In genomic region chr7:135519233-135519688, GRCh38 we compare ENCODE assay signal across 15 cellular contexts. TPM values are rescaled to one million over a fixed set of nuclear protein-coding genes. Genes with fewer than 3 reads are reported as not detected.
DNase-seq lines count a peak whose midpoint lies in the region; ATAC-seq, FAIRE-seq and TF ChIP-seq lines count a peak whose summit lies in the region.
"Had no signal": no experiment of that assay in that cellular context is flagged by ENCODE, and none has a peak within 500 bp of the region (broad histone marks: within the 10 kb centered on the region; RNA-seq: fewer than 3 reads in every experiment).

No MANE protein-coding gene starts in this region.

- BruUV-seq in HepG2 (replicated peaks; lab: Mats Ljungman, UMichigan): no TSS peak

- TF ChIP-seq RAD21 in HepG2 (CRISPR knock-in tag; IDR thresholded peaks at IDR 0.05): no peak

- ATAC-seq in HepG2: peak; percentile 62
- peak; percentile 37 for ATAC-seq in upper lobe of right lung
- ATAC-seq in GM21423 (IDR thresholded peaks at IDR 0.05; ENCODE audit: unreplicated experiment): no peak

- CTCF ChIA-PET in HepG2 (lab: Yijun Ruan, JAX; ENCODE audit: low intra/inter-chr PET ratio, low total read pairs): no interaction called here

- H3K27ac ChIP-seq in HepG2 (ENCODE audit: extremely low read length, insufficient read depth, low read length) (no peak overlapping the region), upper lobe of right lung (no peak overlapping the region)
- H3K27ac ChIP-seq: GM23248, KMS-11, SJCRH30 had no signal

- peaks cover 23% of the 10 kb centered on the region for H3K4me1 ChIP-seq in HepG2 (ENCODE audit: insufficient read depth, low read length)
- no peaks in the 10 kb centered on the region for H3K4me1 ChIP-seq in upper lobe of right lung
- H3K4me1 ChIP-seq: SJCRH30 had no signal

- TF ChIP-seq POLR2A in HepG2 (IDR thresholded peaks at IDR 0.05; ENCODE audit: insufficient read depth in 1 of 2, low read depth in 2 of 2, low read length in 2 of 2): no peak

- H3K27me3 ChIP-seq in HepG2 (ENCODE audit: control insufficient read depth in 1 of 2, insufficient read depth in 2 of 2, low read length in 2 of 2): no peaks in the 10 kb centered on the region
- H3K27me3 ChIP-seq in upper lobe of right lung: no peaks in the 10 kb centered on the region
- H3K27me3 ChIP-seq: SJCRH30 had no signal

- peak overlapping the region; percentile 46 for H3K4me2 ChIP-seq in HepG2 (ENCODE audit: low read depth, low read length)
- H3K4me2 ChIP-seq: KMS-11 had no signal

- H3K36me3 ChIP-seq in HepG2 (replicated peaks in 1 of 2; ENCODE audit: control insufficient read depth in 1 of 2, insufficient read depth in 2 of 2, low read length in 2 of 2) (no peaks in the 10 kb centered on the region), upper lobe of right lung (no peaks in the 10 kb centered on the region)
- H3K36me3 ChIP-seq: SJCRH30 had no signal

- FAIRE-seq in HepG2 (lab: Jason Lieb, UNC): no peak
- FAIRE-seq: G401.6 had no signal

- DNase-seq in NCI-H2227 treated with DMSO at 0.1 percent for 48 hours (lab: John Stamatoyannopoulos, UW) (peak; percentile 80), dermis blood vessel endothelial cell (peak; percentile 82), HepG2 (ENCODE audit: low spot score) (no peak), upper lobe of right lung (no peak), NK-92 (lab: John Stamatoyannopoulos, UW; ENCODE audit: unreplicated experiment) (no peak)
- no peak for DNase-seq in activated CD4-positive, alpha-beta T cell treated with anti-CD3 and anti-CD28 coated beads, Interleukin-2, amount 50 U/mL, for 1 hour
- DNase-seq: GM23248, MV-4-11, NCI-H1694 treated with DMSO at 0.1 percent for 48 hours, NCI-H510A treated with DMSO at 0.1 percent for 48 hours, NCI-H82, SJCRH30 had no signal

- no peaks in the 10 kb centered on the region for H3K79me2 ChIP-seq in HepG2 (ENCODE audit: insufficient read depth, low read length)

- TF ChIP-seq CTCF in HepG2 (CRISPR knock-in tag; IDR thresholded peaks at IDR 0.05) (no peak), upper lobe of right lung (IDR thresholded peaks at IDR 0.05) (no peak)

- POLR2A ChIA-PET in HepG2 (lab: Yijun Ruan, JAX): no interaction called here

- no peaks in the 10 kb centered on the region for H3K9me3 ChIP-seq in HepG2 (ENCODE audit: low read length)
- H3K9me3 ChIP-seq in upper lobe of right lung: no peaks in the 10 kb centered on the region
- H3K9me3 ChIP-seq: SJCRH30 had no signal

- no peak overlapping the region for H3K9ac ChIP-seq in HepG2 (ENCODE audit: insufficient read depth, low read depth, low read length)
- H3K9ac ChIP-seq: GM23248, KMS-11 had no signal

- no peaks in the 10 kb centered on the region for H4K20me1 ChIP-seq in HepG2 (ENCODE audit: insufficient read depth, low read length)

- intact Hi-C loops in HepG2 (cut with micrococcal nuclease; ENCODE audit: unreplicated experiment) (no loop called here), upper lobe of right lung (cut with DNase I) (no loop called here)

- in situ Hi-C loops in HepG2 (cut with HindIII; ENCODE audit: extremely low pct_ligation_motif_present, low pct_unique_long_range_greater_than_20kb): no loop called here

- TF ChIP-seq EP300 in HepG2 (IDR thresholded peaks at IDR 0.05; ENCODE audit: low read depth in 2 of 2, low read length in 2 of 2): no peak
- TF ChIP-seq EP300 in HepG2 (CRISPR knock-in tag; IDR thresholded peaks at IDR 0.05; ENCODE audit: borderline replicate concordance): no peak

- H2AFZ ChIP-seq in HepG2 (ENCODE audit: low read length): no peak overlapping the region
- H2AFZ ChIP-seq: GM23248 had no signal

- H3K4me3 ChIP-seq in HepG2 (replicated peaks in 1 of 3; ENCODE audit: insufficient read depth in 1 of 3, low read depth in 2 of 3, low read length in 3 of 3): no peak overlapping the region; a peak in 1 of 6 replicates
- H3K4me3 ChIP-seq in upper lobe of right lung: no peak overlapping the region
- H3K4me3 ChIP-seq: GM23248, SJCRH30 had no signal

TF ChIP-seq in HepG2, 621 proteins besides CTCF, POLR2A, EP300 and RAD21:
- no peak for TF ChIP-seq SATB2 (CRISPR knock-in tag; IDR thresholded peaks at IDR 0.05)
- no peak for TF ChIP-seq NONO (IDR thresholded peaks at IDR 0.05)
- no peak for TF ChIP-seq NONO (CRISPR knock-in tag; conservative IDR thresholded peaks at IDR 0.05)
- no peak for TF ChIP-seq NPAS2 (CRISPR knock-in tag; IDR thresholded peaks at IDR 0.05; ENCODE audit: borderline replicate concordance)
- peak; percentile 44; the same call in 1 of the 2 replicates for TF ChIP-seq RARA (CRISPR knock-in tag; IDR thresholded peaks at IDR 0.05)

RNA-seq across cellular contexts. Expression of gene CNOT4, which starts 9.4 kb away (rescaled TPM):
- 4.8 and 6.7 TPM in 2 replicates for total RNA-seq in dermis blood vessel endothelial cell
- total RNA-seq in HepG2 (2016; rRNA removed; fragmentation: Illumina TruSeq; extraction: Trizol): 7.4 and 11.5 TPM in 2 replicates
- 2.7 and 3.3 TPM in 2 replicates for total RNA-seq in HepG2 (2016; cell fraction: cytosol; rRNA removed; fragmentation: Illumina TruSeq; extraction: Trizol; ENCODE audit: low read depth)
- 6.5 and 9.3 TPM in 2 replicates for total RNA-seq in HepG2 (2016; cell fraction: insoluble cytoplasmic fraction; rRNA removed; fragmentation: Illumina TruSeq; extraction: Trizol)
- total RNA-seq in HepG2 (2016; cell fraction: membrane; rRNA removed; fragmentation: Illumina TruSeq; extraction: Trizol): 6.5 and 6.8 TPM in 2 replicates
- total RNA-seq in HepG2 (2016; cell fraction: nucleus; rRNA removed; fragmentation: Illumina TruSeq; extraction: Trizol): 15.9 and 18.5 TPM in 2 replicates
- 7.6 and 8.4 TPM in 2 replicates for polyA plus RNA-seq in HepG2 (2011; rRNA removed)
- 4.1 and 5.8 TPM in 2 replicates for polyA plus RNA-seq in HepG2 (2011; cell fraction: cytosol; rRNA removed)
- polyA plus RNA-seq in HepG2 (2011; cell fraction: nucleus; rRNA removed): 6.9 and 7.2 TPM in 2 replicates
- 6.3 and 7.7 TPM in 2 replicates for polyA plus RNA-seq in HepG2 (2012)
- polyA plus RNA-seq in HepG2 (2016; cell fraction: cytosol; fragmentation: Illumina TruSeq; extraction: Trizol; ENCODE audit: low read depth): 1.2 and 1.4 TPM in 2 replicates
- polyA plus RNA-seq in HepG2 (2016; cell fraction: insoluble cytoplasmic fraction; fragmentation: Illumina TruSeq; extraction: Trizol; ENCODE audit: low read depth): 9.6 and 10.8 TPM in 2 replicates
- 2.7 and 3.8 TPM in 2 replicates for polyA plus RNA-seq in HepG2 (2016; cell fraction: membrane; fragmentation: Illumina TruSeq; extraction: Trizol; ENCODE audit: low read depth)
- 9.5 and 10.3 TPM in 2 replicates for polyA plus RNA-seq in HepG2 (2016; cell fraction: nucleus; fragmentation: Illumina TruSeq; extraction: Trizol; ENCODE audit: insufficient read depth, low read depth)
- 16.7 and 23.5 TPM in 2 replicates for polyA minus RNA-seq in HepG2 (2011; rRNA and poly(A)+ RNA removed; ENCODE audit: low replicate concordance)
- 7.1 and 8.0 TPM in 2 replicates for polyA minus RNA-seq in HepG2 (2011; cell fraction: cytosol; rRNA and poly(A)+ RNA removed)
- 43.4 and 52.3 TPM in 2 replicates for polyA minus RNA-seq in HepG2 (2011; cell fraction: nucleus; rRNA and poly(A)+ RNA removed)
- total RNA-seq in upper lobe of right lung: 25.8 TPM

RNA-seq across cellular contexts. Expression of gene NUP205, which starts 38.5 kb away (rescaled TPM):
- total RNA-seq in dermis blood vessel endothelial cell (50.2 and 74.1 TPM in 2 replicates), HepG2 (2016; rRNA removed; fragmentation: Illumina TruSeq; extraction: Trizol) (87.2 and 123 TPM in 2 replicates), upper lobe of right lung (34.3 TPM)
- 17.6 and 18.9 TPM in 2 replicates for total RNA-seq in HepG2 (2016; cell fraction: cytosol; rRNA removed; fragmentation: Illumina TruSeq; extraction: Trizol; ENCODE audit: low read depth)
- total RNA-seq in HepG2 (2016; cell fraction: insoluble cytoplasmic fraction; rRNA removed; fragmentation: Illumina TruSeq; extraction: Trizol): 87.4 and 114 TPM in 2 replicates
- total RNA-seq in HepG2 (2016; cell fraction: membrane; rRNA removed; fragmentation: Illumina TruSeq; extraction: Trizol): 27.1 and 31.8 TPM in 2 replicates
- total RNA-seq in HepG2 (2016; cell fraction: nucleus; rRNA removed; fragmentation: Illumina TruSeq; extraction: Trizol): 81.3 and 84.2 TPM in 2 replicates
- 31.2 and 46.2 TPM in 2 replicates for polyA plus RNA-seq in HepG2 (2011; rRNA removed)
- 25.5 and 29.0 TPM in 2 replicates for polyA plus RNA-seq in HepG2 (2011; cell fraction: cytosol; rRNA removed)
- polyA plus RNA-seq in HepG2 (2011; cell fraction: nucleus; rRNA removed): 31.8 and 35.5 TPM in 2 replicates
- 23.8 and 29.2 TPM in 2 replicates for polyA plus RNA-seq in HepG2 (2012)
- 3.5 and 3.6 TPM in 2 replicates for polyA plus RNA-seq in HepG2 (2016; cell fraction: cytosol; fragmentation: Illumina TruSeq; extraction: Trizol; ENCODE audit: low read depth)
- polyA plus RNA-seq in HepG2 (2016; cell fraction: insoluble cytoplasmic fraction; fragmentation: Illumina TruSeq; extraction: Trizol; ENCODE audit: low read depth): 76.0 and 81.2 TPM in 2 replicates
- 9.6 and 11.5 TPM in 2 replicates for polyA plus RNA-seq in HepG2 (2016; cell fraction: membrane; fragmentation: Illumina TruSeq; extraction: Trizol; ENCODE audit: low read depth)
- 94.6 and 95.0 TPM in 2 replicates for polyA plus RNA-seq in HepG2 (2016; cell fraction: nucleus; fragmentation: Illumina TruSeq; extraction: Trizol; ENCODE audit: insufficient read depth, low read depth)
- polyA minus RNA-seq in HepG2 (2011; rRNA and poly(A)+ RNA removed; ENCODE audit: low replicate concordance): 55.5 and 185 TPM in 2 replicates
- polyA minus RNA-seq in HepG2 (2011; cell fraction: cytosol; rRNA and poly(A)+ RNA removed): 36.1 and 39.6 TPM in 2 replicates
- 59.9 and 64.2 TPM in 2 replicates for polyA minus RNA-seq in HepG2 (2011; cell fraction: nucleus; rRNA and poly(A)+ RNA removed)

Comparison
In these comparisons a context has a peak if more than half of its experiments do, and no peak if none do; other contexts are left out.
1. DNase-seq: peak in NCI-H2227 treated with DMSO at 0.1 percent for 48 hours (single experiment) and dermis blood vessel endothelial cell (single experiment); none in HepG2 (single experiment), upper lobe of right lung (single experiment), NK-92 (single experiment) and activated CD4-positive, alpha-beta T cell treated with anti-CD3 and anti-CD28 coated beads, Interleukin-2, amount 50 U/mL, for 1 hour (single experiment).